ENCODE assay signal across 8 cellular contexts in genomic region chr4:4762909-4763814, GRCh38.
A peak's percentile ranks its signal among the peaks of the same experiment; 100 is the strongest.
DNase-seq lines count a peak whose midpoint lies in the region; ATAC-seq and TF ChIP-seq lines count a peak whose summit lies in the region.

No MANE protein-coding gene starts in this region.

- peaks cover 4% of the 10 kb centered on the region for H3K9me3 Mint-ChIP-seq in activated naive CD8-positive, alpha-beta T cell treated with anti-CD3 and anti-CD28 coated beads for 36 hours
- peaks cover 3% of the 10 kb centered on the region for H3K9me3 Mint-ChIP-seq in neural crest cell

- H3K27ac Mint-ChIP-seq in activated naive CD8-positive, alpha-beta T cell treated with anti-CD3 and anti-CD28 coated beads for 36 hours: peak overlapping the region; percentile 67
- H3K27ac Mint-ChIP-seq in neural crest cell (ENCODE audit: unreplicated experiment): no peak overlapping the region

- in situ Hi-C loops in gastrocnemius medialis (cut with MboI; ENCODE audit: low sequenced_read_pairs in 4 of 4): no loop called here

- peak; percentile 94 for DNase-seq in GM12865 (ENCODE audit: low read depth)
- DNase-seq in activated naive CD8-positive, alpha-beta T cell treated with anti-CD3 and anti-CD28 coated beads for 36 hours: peak; percentile 48
- no peak for DNase-seq in neural crest cell (ENCODE audit: low read depth, low spot score)
- no peak for DNase-seq in gastrocnemius medialis
- DNase-seq in suprapubic skin (ENCODE audit: low spot score in 2 of 2): no peak
- no peak for DNase-seq in glomerular visceral epithelial cell (ENCODE audit: extremely low spot score)

- H3K4me3 Mint-ChIP-seq in activated naive CD8-positive, alpha-beta T cell treated with anti-CD3 and anti-CD28 coated beads for 36 hours: peak overlapping the region; percentile 58
- peak overlapping the region; percentile 31 for H3K4me3 Mint-ChIP-seq in neural crest cell

- peaks cover 6% of the 10 kb centered on the region for H3K27me3 Mint-ChIP-seq in activated naive CD8-positive, alpha-beta T cell treated with anti-CD3 and anti-CD28 coated beads for 36 hours
- H3K27me3 Mint-ChIP-seq in neural crest cell (ENCODE audit: low read depth): peaks cover 2% of the 10 kb centered on the region

- no peak for TF ChIP-seq EP300 in suprapubic skin (IDR thresholded peaks at IDR 0.05)

- H3K27ac ChIP-seq in gastrocnemius medialis (no peak overlapping the region), suprapubic skin (no peak overlapping the region)

- H3K4me1 ChIP-seq in gastrocnemius medialis (no peaks in the 10 kb centered on the region), suprapubic skin (peaks cover 3% of the 10 kb centered on the region)

- H3K9me3 ChIP-seq in gastrocnemius medialis (peaks cover 0 to 2% (median 0%) of the 10 kb centered on the region in 3 donors), suprapubic skin (no peaks in the 10 kb centered on the region)

- H3K4me1 Mint-ChIP-seq in activated naive CD8-positive, alpha-beta T cell treated with anti-CD3 and anti-CD28 coated beads for 36 hours: peaks cover 12% of the 10 kb centered on the region
- peaks cover 72% of the 10 kb centered on the region for H3K4me1 Mint-ChIP-seq in neural crest cell

- no peak for TF ChIP-seq CTCF in GM12865 (IDR thresholded peaks at IDR 0.05; ENCODE audit: insufficient read depth, low read depth, low read length, missing control alignments)
- no peak for TF ChIP-seq CTCF in neural crest cell (conservative IDR thresholded peaks at IDR 0.05)
- no peak for TF ChIP-seq CTCF in gastrocnemius medialis (IDR thresholded peaks at IDR 0.05 in 4 of 5, conservative IDR thresholded peaks at IDR 0.05 in 1 of 5)
- TF ChIP-seq CTCF in suprapubic skin (IDR thresholded peaks at IDR 0.05): no peak

- ATAC-seq in GM21515 (IDR thresholded peaks at IDR 0.05; ENCODE audit: unreplicated experiment) (peak; percentile 76), HG03565 (IDR thresholded peaks at IDR 0.05; ENCODE audit: unreplicated experiment) (peak; percentile 93), gastrocnemius medialis (no peak)

- H3K36me3 ChIP-seq in gastrocnemius medialis: no peaks in the 10 kb centered on the region
- H3K36me3 ChIP-seq in suprapubic skin: no peaks in the 10 kb centered on the region

- H3K27me3 ChIP-seq in gastrocnemius medialis (no peaks in the 10 kb centered on the region), suprapubic skin (no peaks in the 10 kb centered on the region)

- peak overlapping the region; percentile 27 for H3K4me3 ChIP-seq in GM12865 (ENCODE audit: low read depth, low read length)
- no peak overlapping the region for H3K4me3 ChIP-seq in gastrocnemius medialis
- H3K4me3 ChIP-seq in suprapubic skin: no peak overlapping the region

- no peak for TF ChIP-seq POLR2A in gastrocnemius medialis (IDR thresholded peaks at IDR 0.05)
- no peak for TF ChIP-seq POLR2A in suprapubic skin (IDR thresholded peaks at IDR 0.05)

- intact Hi-C loops in gastrocnemius medialis (cut with DNase I; ENCODE audit: low total_unique reads): no loop called here

- peaks cover 12% of the 10 kb centered on the region for H3K36me3 Mint-ChIP-seq in activated naive CD8-positive, alpha-beta T cell treated with anti-CD3 and anti-CD28 coated beads for 36 hours
- peaks cover 3% of the 10 kb centered on the region for H3K36me3 Mint-ChIP-seq in neural crest cell (ENCODE audit: low read depth)

- WGBS in suprapubic skin: 25% methylated on average over 24 of the region's 27 CpGs

Comparison
In these comparisons a context has a peak if more than half of its experiments do, and no peak if none do; other contexts are left out.
1. DNase-seq: peak in GM12865 (single experiment) and activated naive CD8-positive, alpha-beta T cell treated with anti-CD3 and anti-CD28 coated beads for 36 hours (single experiment); none in neural crest cell (single experiment), gastrocnemius medialis (0 of 2), suprapubic skin (0 of 2) and glomerular visceral epithelial cell (single experiment).
2. ATAC-seq: peak in GM21515 (single experiment) and HG03565 (single experiment); none in gastrocnemius medialis (0 of 2).